29 cellular contexts compared by ENCODE assay signal in genomic region chr20:42688576-42688975, GRCh38.
DNase-seq lines count a peak whose midpoint lies in the region; ATAC-seq, FAIRE-seq and TF ChIP-seq lines count a peak whose summit lies in the region.
"Had no signal": no experiment of that assay in that cellular context is flagged by ENCODE, and none has a peak within 500 bp of the region (broad histone marks: within the 10 kb centered on the region; RNA-seq: fewer than 3 reads in every experiment).

No MANE protein-coding gene starts in this region.

- no peak for TF ChIP-seq CTCF in HEK293 (tag by site-specific recombination; IDR thresholded peaks at IDR 0.05)
- no peak for TF ChIP-seq CTCF in pancreas (IDR thresholded peaks at IDR 0.05)

- CTCF ChIA-PET in HEK293 (lab: Yijun Ruan, JAX) = no interaction called here

- H3K36me3 ChIP-seq in HEK293 (ENCODE audit: control insufficient read depth in 2 of 2, insufficient read depth in 1 of 2, low read length in 2 of 2) (no peaks in the 10 kb centered on the region), NT2/D1 (ENCODE audit: insufficient read depth, insufficient read length, low read length) (no peaks in the 10 kb centered on the region), pancreas (no peaks in the 10 kb centered on the region)
- H3K36me3 ChIP-seq: esophagus squamous epithelium, gastrocnemius medialis, lower lobe of right lung, prostate gland, thyroid gland had no signal

- H3K4me1 ChIP-seq in HEK293 (ENCODE audit: control insufficient read depth, insufficient read depth, low read length) (no peaks in the 10 kb centered on the region), NT2/D1 (ENCODE audit: insufficient read depth, insufficient read length) (no peaks in the 10 kb centered on the region), pancreas (peaks cover 0 to 12% (median 0%) of the 10 kb centered on the region in 3 donors)
- H3K4me1 ChIP-seq: esophagus squamous epithelium, gastrocnemius medialis, lower lobe of right lung, prostate gland, thyroid gland had no signal

- POLR2A ChIA-PET in HEK293 (lab: Yijun Ruan, JAX) = no interaction called here

- H3K27me3 ChIP-seq in NT2/D1 (ENCODE audit: insufficient read depth, insufficient read length) (no peaks in the 10 kb centered on the region), pancreas (no peaks in the 10 kb centered on the region)
- H3K27me3 ChIP-seq: esophagus squamous epithelium, gastrocnemius medialis, thyroid gland had no signal

- H3K9ac ChIP-seq in NT2/D1 (ENCODE audit: insufficient read length, low read depth) = no peak overlapping the region
- H3K9ac ChIP-seq: GM23248 had no signal

- H3K27ac ChIP-seq in HEK293 (ENCODE audit: extremely low read depth, low read depth, low read length) = no peak overlapping the region
- no peak overlapping the region for H3K27ac ChIP-seq in pancreas
- H3K27ac ChIP-seq: coronary artery, esophagus squamous epithelium, gastrocnemius medialis, GM23248, lower lobe of right lung, prostate gland, SK-N-MC, thyroid gland, VCaP had no signal

- DNase-seq in NT2/D1 (ENCODE audit: low read depth, low spot score) (peak; percentile 22), ecto neural progenitor cell (ENCODE audit: low spot score) (peak; percentile 49), pancreas (peak in 4 of 6 donors; percentile 29 to 41 (median 30)), HCEC 1CT (no peak), foreskin melanocyte (no peak)
- DNase-seq: activated CD4-positive, alpha-beta T cell treated with anti-CD3 and anti-CD28 coated beads, Interleukin-2, amount 10 ng/mL, durations not matched to agents 7 days and 5 days; activated CD8-positive, alpha-beta memory T cell treated with anti-CD3 and anti-CD28 coated beads, Interleukin-2, amount 10 ng/mL, durations not matched to agents 7 days and 5 days; activated naive CD4-positive, alpha-beta T cell treated with anti-CD3 and anti-CD28 coated beads, Interleukin-2, amount 10 ng/mL, durations not matched to agents 7 days and 5 days; activated T-cell treated with anti-CD3 and anti-CD28 coated beads, Interleukin-2, amount 50 U/mL, for 72 hours; amniotic stem cell; CD4-positive, alpha-beta memory T cell; DMS 273 treated with DMSO at 0.1 percent for 48 hours; esophagus squamous epithelium; gastrocnemius medialis; GM23248; Kasumi-1; lower lobe of right lung; NCI-H510A; NK-92 treated with Interleukin-12 subunit alpha and Interleukin-12 subunit beta, amount 100 ng/mL, for 24 hours; thyroid gland had no signal

- H3K9me3 ChIP-seq in HEK293 (ENCODE audit: control insufficient read depth, insufficient read depth, low read depth, low read length) (no peaks in the 10 kb centered on the region), NT2/D1 (ENCODE audit: insufficient read depth, low read length) (no peaks in the 10 kb centered on the region), pancreas (no peaks in the 10 kb centered on the region)
- H3K9me3 ChIP-seq: esophagus squamous epithelium, gastrocnemius medialis, lower lobe of right lung, prostate gland, thyroid gland had no signal

- no peak for FAIRE-seq in pancreas (lab: Jason Lieb, UNC)
- FAIRE-seq: bronchial epithelial cell, HTR-8/SVneo, islet of Langerhans had no signal

- 56 to 80% methylated on average over 1 of the region's 1 CpG for WGBS in pancreas, 2 donors

- no peak overlapping the region for H3K4me3 ChIP-seq in HEK293 (ENCODE audit: low read depth, low read length)
- H3K4me3 ChIP-seq in NT2/D1 (ENCODE audit: insufficient read length, low read depth) = no peak overlapping the region
- no peak overlapping the region for H3K4me3 ChIP-seq in pancreas
- H3K4me3 ChIP-seq: coronary artery, esophagus squamous epithelium, gastrocnemius medialis, GM23248, lower lobe of right lung, prostate gland, SK-N-MC, thyroid gland had no signal

- intact Hi-C loops in pancreas (cut with DNase I) = no loop called here

- ATAC-seq in pancreas = peak in 2 of 4 donors; percentile 43 to 64
- ATAC-seq in HG02970 (IDR thresholded peaks at IDR 0.05; ENCODE audit: low FRiP score, unreplicated experiment) = no peak
- ATAC-seq: activated CD8-positive, alpha-beta memory T cell treated with anti-CD3 and anti-CD28 coated beads, Interleukin-2, amount 10 ng/mL, durations not matched to agents 7 days and 5 days; activated T-cell treated with anti-CD3 and anti-CD28 coated beads, Interleukin-2, amount 50 U/mL, for 72 hours; gastrocnemius medialis; lower lobe of right lung had no signal

TF ChIP-seq in HEK293, 187 proteins besides CTCF, POLR2A, EP300 and RAD21:
- TF ChIP-seq REST (tag by site-specific recombination; IDR thresholded peaks at IDR 0.05) (peak; percentile 84), ZNF266 (tag by site-specific recombination; IDR thresholded peaks at IDR 0.05; ENCODE audit: low read depth) (no peak), GLI2 (tag by site-specific recombination; IDR thresholded peaks at IDR 0.05; ENCODE audit: borderline replicate concordance, low read depth) (no peak), ZNF645 (tag by site-specific recombination; IDR thresholded peaks at IDR 0.05) (no peak)

Comparison
In these comparisons a context has a peak if more than half of its experiments do, and no peak if none do; other contexts are left out.
1. DNase-seq: peak in NT2/D1 (single experiment), ecto neural progenitor cell (single experiment) and pancreas (4 of 6); none in HCEC 1CT (single experiment) and foreskin melanocyte (single experiment).